ENCODE assay signal across 8 cellular contexts in the genomic region with DNA sequence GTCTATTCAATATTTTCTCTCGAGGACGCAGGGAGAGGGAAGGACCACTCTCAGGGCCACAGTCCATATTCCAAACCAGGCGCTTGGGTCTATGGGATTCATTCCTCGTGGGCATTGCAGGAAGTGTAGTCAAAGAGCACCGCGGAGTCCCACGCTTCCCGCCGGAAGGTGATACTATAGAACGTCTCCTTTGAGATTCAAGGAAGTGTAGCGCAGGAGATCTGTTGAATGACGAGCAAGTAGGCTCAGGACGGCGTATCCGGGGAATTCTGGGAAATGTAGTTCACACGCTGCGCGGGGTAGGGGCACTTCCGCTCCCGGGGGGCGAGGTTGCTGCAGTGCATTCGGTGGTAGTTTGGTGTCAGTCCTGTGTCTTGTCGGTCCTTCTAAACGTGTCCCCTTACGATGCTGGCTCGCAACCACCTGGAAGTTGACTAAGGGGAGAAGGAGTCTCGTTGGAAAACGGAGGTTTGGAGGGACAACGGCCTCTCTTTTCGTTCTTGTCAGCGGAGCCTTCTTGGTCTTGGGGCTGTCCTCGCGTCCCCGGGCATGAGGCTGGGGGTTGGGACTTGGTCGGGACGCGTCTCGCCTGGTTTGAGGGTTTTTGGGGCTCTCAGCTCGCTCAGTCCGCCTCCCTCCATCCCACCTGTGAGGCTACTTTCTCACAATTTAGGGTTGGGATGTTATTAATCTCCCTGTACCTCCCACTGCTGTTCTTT. TPM values are rescaled to one million over a fixed set of nuclear protein-coding genes. Genes with fewer than 3 reads are reported as not detected.
A peak's percentile ranks its signal among the peaks of the same experiment; 100 is the strongest.
DNase-seq lines count a peak whose midpoint lies in the region; TF ChIP-seq lines count a peak whose summit lies in the region.

A gene (plus strand): TSS at position 336 of the 719 bp plus-strand sequence. CDS start 4,231 bp downstream, outside the sequence.

- DNase-seq in G401 (ENCODE audit: low spot score) (peak; percentile 97), HCEC 1CT (peak; percentile 87), NCI-H1105 treated with DMSO at 0.1 percent for 48 hours (lab: John Stamatoyannopoulos, UW) (peak; percentile 84), T-helper 1 cell (peak; percentile 52 to 82 (median 74)), amniotic epithelial cell (ENCODE audit: low read depth) (peak; percentile 92), left ventricle myocardium inferior (peak; percentile 82), posterior vena cava (ENCODE audit: low spot score) (peak; percentile 88), ureter (ENCODE audit: low spot score) (peak; percentile 86)

- H3K27me3 ChIP-seq in left ventricle myocardium inferior (ENCODE audit: low read depth): no peaks in the 10 kb centered on the region

- peaks cover 28% of the 10 kb centered on the region for H3K9me3 ChIP-seq in left ventricle myocardium inferior (replicated peaks)

- no peak for TF ChIP-seq CTCF in left ventricle myocardium inferior (IDR thresholded peaks at IDR 0.05; ENCODE audit: borderline replicate concordance)

- intact Hi-C loops in left ventricle myocardium inferior (cut with micrococcal nuclease): no loop called here
- intact Hi-C loops in posterior vena cava (cut with DNase I): no loop called here

- H3K36me3 ChIP-seq in left ventricle myocardium inferior: peaks cover 26% of the 10 kb centered on the region

- in situ Hi-C loops in G401 (cut with HindIII; ENCODE audit: low sequenced_read_pairs): no loop called here

- peaks cover 23% of the 10 kb centered on the region for H3K4me1 ChIP-seq in left ventricle myocardium inferior

- H3K4me3 ChIP-seq in left ventricle myocardium inferior: peak within 1 kb of the TSS; percentile 78

- H3K27ac ChIP-seq in left ventricle myocardium inferior (replicated peaks): peak within 1 kb of the TSS; percentile 60

RNA-seq across cellular contexts. Expression of the gene that starts here (rescaled TPM):
- total RNA-seq in G401 (2014; rRNA removed; shearing (Covaris generic)): 0.25 TPM in 1 of 2 replicates, not detected in the other
- total RNA-seq in left ventricle myocardium inferior (1.9 TPM), posterior vena cava (1 to 10 TPM; 2.3 to 2.5 TPM), ureter (2.0 TPM)

Comparison
In these comparisons a context has a peak if more than half of its experiments do, and no peak if none do; other contexts are left out.
1. Peak in every context shown above with its lines: DNase-seq, H3K4me3 ChIP-seq and H3K27ac ChIP-seq.
2. Peak in DNase-seq in G401; RNA of the gene not detected or under 1 TPM.